ENCODE assay signal across 1 cellular context in genomic region chr15:34101366-34102174, GRCh38.
TF ChIP-seq lines count a peak whose summit lies in the region.

TSS of gene EMC7 (minus strand) at chr15:34101862. CDS start at chr15:34101839, 23 bp downstream.
TSS of gene PGBD4 (plus strand) at chr15:34102083. CDS start at chr15:34102532, 449 bp downstream.

TF ChIP-seq in HepG2, 621 proteins besides CTCF, POLR2A, EP300 and RAD21 (continued from another document and continues in another):
- TF ChIP-seq HNF1A (IDR thresholded peaks at IDR 0.05; ENCODE audit: low read depth) (no peak), HNF1A (CRISPR knock-in tag; IDR thresholded peaks at IDR 0.05; ENCODE audit: borderline replicate concordance) (peak; percentile 43; the same call in 1 of the 2 replicates), PTBP1 (IDR thresholded peaks at IDR 0.05; ENCODE audit: low read depth, low read length, poor library complexity, severe bottlenecking) (no peak), ZBTB4 (CRISPR knock-in tag; IDR thresholded peaks at IDR 0.05; ENCODE audit: borderline replicate concordance) (peak; percentile 70; the same call in 1 of the 2 replicates), ZNF431 (CRISPR knock-in tag; IDR thresholded peaks at IDR 0.05; ENCODE audit: borderline replicate concordance, low read depth) (no peak), ZNF280D (CRISPR knock-in tag; IDR thresholded peaks at IDR 0.05) (peak; percentile 39; the same call in 1 of the 2 replicates), ZIK1 (CRISPR knock-in tag; IDR thresholded peaks at IDR 0.05; ENCODE audit: borderline replicate concordance, low read depth) (peak; percentile 82; the same call in 1 of the 2 replicates), NCOA5 (CRISPR knock-in tag; IDR thresholded peaks at IDR 0.05) (no peak), NFATC3 (CRISPR knock-in tag; IDR thresholded peaks at IDR 0.05) (0 out of 2 replicates have a peak, but pooled peaks have one; percentile 17), PHF20 (CRISPR knock-in tag; IDR thresholded peaks at IDR 0.05) (peak; percentile 99), UBTF (CRISPR knock-in tag; IDR thresholded peaks at IDR 0.05) (peak; percentile 74), REXO4 (CRISPR knock-in tag; IDR thresholded peaks at IDR 0.05; ENCODE audit: borderline replicate concordance) (no peak), ZBTB43 (CRISPR knock-in tag; conservative IDR thresholded peaks at IDR 0.05) (no peak), ZBTB25 (CRISPR knock-in tag; IDR thresholded peaks at IDR 0.05) (peak; percentile 76; the same call in 1 of the 2 replicates), ZNF446 (CRISPR knock-in tag; IDR thresholded peaks at IDR 0.05) (no peak), ZNF687 (CRISPR knock-in tag; IDR thresholded peaks at IDR 0.05) (peak; percentile 81), HNF4G (IDR thresholded peaks at IDR 0.05; ENCODE audit: borderline replicate concordance, low read depth, low read length) (no peak), HNF4G (CRISPR knock-in tag; IDR thresholded peaks at IDR 0.05; ENCODE audit: borderline replicate concordance, low read depth) (no peak), DPF2 (CRISPR knock-in tag; IDR thresholded peaks at IDR 0.05; ENCODE audit: borderline replicate concordance, low read depth) (no peak), ZBTB39 (CRISPR knock-in tag; IDR thresholded peaks at IDR 0.05) (no peak), CEBPZ (IDR thresholded peaks at IDR 0.05; ENCODE audit: low read length) (no peak)
